In the genomic region with DNA sequence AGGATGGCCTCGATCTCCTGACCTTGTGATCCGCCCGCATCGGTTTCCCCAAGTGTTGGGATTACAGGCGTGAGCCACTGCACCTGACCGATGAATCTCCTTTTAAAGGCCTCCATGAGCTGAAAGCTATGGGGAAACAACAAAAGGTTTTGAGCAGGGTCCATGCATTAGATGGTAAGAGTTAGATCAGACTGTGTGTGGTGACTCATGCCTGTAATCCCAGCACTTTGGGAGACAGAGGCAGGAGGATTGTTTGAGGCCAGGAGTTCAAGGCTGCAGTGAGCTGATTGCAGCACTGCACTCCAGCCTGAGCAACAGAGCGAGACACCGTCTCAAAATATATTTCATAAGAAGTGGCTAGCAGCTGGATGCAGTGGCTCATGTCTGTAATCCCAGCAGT, we compare ENCODE assay signal across 7 cellular contexts.
"Had no signal": no experiment of that assay in that cellular context is flagged by ENCODE, and none has a peak within 500 bp of the region (broad histone marks: within the 10 kb centered on the region; RNA-seq: fewer than 3 reads in every experiment).

No MANE protein-coding gene starts in this region.

- FAIRE-seq: HTR-8/SVneo had no signal

- H3K27ac Mint-ChIP-seq: IgD-negative memory B cell had no signal

- H3K4me3 Mint-ChIP-seq: IgD-negative memory B cell had no signal

- H3K9me3 Mint-ChIP-seq: IgD-negative memory B cell had no signal

- H3K27ac ChIP-seq: HL-60, KMS-11 had no signal

- H3K4me1 Mint-ChIP-seq: IgD-negative memory B cell had no signal

- DNase-seq: IMR-90, KBM-7, KG1 had no signal

- H3K9ac ChIP-seq: KMS-11 had no signal

- H3K4me2 ChIP-seq: KMS-11 had no signal

- H3K36me3 Mint-ChIP-seq: IgD-negative memory B cell had no signal
